Comparison of ENCODE assay signal across 8 cellular contexts in the genomic region with DNA sequence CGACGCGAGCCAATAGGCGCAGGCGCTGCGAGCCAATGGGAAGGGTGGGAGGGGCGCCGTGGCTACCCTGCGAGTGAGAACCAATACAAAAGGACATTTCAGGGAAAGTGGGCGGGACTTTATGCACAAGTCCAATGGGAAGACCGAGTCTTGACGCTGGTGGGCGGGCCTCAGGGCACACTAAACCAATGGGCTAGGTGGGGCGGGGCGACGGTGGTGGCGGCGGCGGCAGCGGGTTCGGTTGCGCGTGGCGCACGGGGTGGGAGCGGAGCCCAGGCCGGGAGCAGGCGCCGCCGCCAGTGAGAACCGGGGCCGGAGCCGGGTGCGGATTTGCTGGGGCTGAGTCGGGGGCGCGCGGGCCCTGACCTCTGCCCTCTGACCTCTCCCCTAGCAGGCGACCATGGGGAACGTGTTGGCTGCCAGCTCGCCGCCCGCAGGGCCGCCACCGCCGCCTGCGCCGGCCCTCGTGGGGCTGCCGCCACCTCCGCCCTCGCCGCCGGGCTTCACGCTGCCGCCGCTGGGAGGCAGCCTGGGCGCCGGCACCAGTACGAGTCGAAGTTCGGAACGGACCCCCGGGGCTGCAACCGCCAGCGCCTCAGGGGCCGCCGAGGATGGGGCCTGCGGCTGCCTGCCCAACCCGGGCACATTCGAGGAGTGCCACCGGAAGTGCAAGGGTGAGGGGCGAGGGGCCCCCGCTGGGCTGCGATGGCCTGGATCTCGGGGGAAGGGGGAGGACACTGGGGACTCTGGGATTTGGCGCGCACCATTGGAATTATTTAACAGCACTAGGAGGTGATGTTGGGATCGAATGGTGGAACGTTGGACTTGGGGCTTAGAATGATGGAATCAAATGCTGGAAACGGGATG. TPM values are rescaled to one million over a fixed set of nuclear protein-coding genes. Genes with fewer than 3 reads are reported as not detected.
DNase-seq lines count a peak whose midpoint lies in the region; ATAC-seq, FAIRE-seq and TF ChIP-seq lines count a peak whose summit lies in the region.

TSS of gene TOMM40 (plus strand) at position 239 of the 867 bp plus-strand sequence. CDS start at position 401, 162 bp downstream.

- peaks cover 35% of the 10 kb centered on the region for H3F3A ChIP-seq in PC-9 (ENCODE audit: insufficient read depth, low read depth)

- H4K20me1 ChIP-seq in PC-9 (ENCODE audit: insufficient read depth) = peaks cover 16% of the 10 kb centered on the region

- no peaks in the 10 kb centered on the region for H3K9me2 ChIP-seq in PC-9 (ENCODE audit: insufficient read depth)

- peak within 1 kb of the TSS; percentile 93 for H3K4me3 ChIP-seq in A549
- H3K4me3 ChIP-seq in PC-9 = peak within 1 kb of the TSS; percentile 93
- peak within 1 kb of the TSS; percentile 1 to 90 (median 54) for H3K4me3 ChIP-seq in adrenal gland
- peak within 1 kb of the TSS; percentile 78 to 86 for H3K4me3 ChIP-seq in small intestine (ENCODE audit: low read depth in 1 of 2, low read length in 2 of 2)

- peak within 1 kb of the TSS; percentile 97 for H3K4me2 ChIP-seq in A549
- peak within 1 kb of the TSS; percentile 100 for H3K4me2 ChIP-seq in PC-9

- WGBS in A549 (ENCODE audit: missing lambda C conversion rate) = under 1% methylated on average over 63 of the region's 81 CpGs
- 0 to 1% (median 1%) methylated on average over 9 to 81 of the region's 81 CpGs for WGBS in adrenal gland, 4 donors
- 0 to 1% (median 0%) methylated on average over 50 to 81 of the region's 81 CpGs for WGBS in small intestine, 3 donors

- peaks cover 42% of the 10 kb centered on the region for H3K79me2 ChIP-seq in PC-9 (ENCODE audit: low read depth)

- peak within 1 kb of the TSS; percentile 84 for H2AFZ ChIP-seq in PC-9

- H3K27me3 ChIP-seq in PC-9 (ENCODE audit: insufficient read depth, low read depth) (no peaks in the 10 kb centered on the region), adrenal gland (no peaks in the 10 kb centered on the region), small intestine (ENCODE audit: control insufficient read depth in 2 of 2, insufficient read depth in 2 of 2, low read length in 2 of 2) (no peaks in the 10 kb centered on the region)

- DNase-seq in A549 (ENCODE audit: low read depth in 1 of 2, low spot score in 1 of 2) (peak; percentile 99 to 100), PC-9 (no peak), adrenal gland (peak in 5 of 7 donors; percentile 35 to 100 (median 100)), iPS DF 4.7 (ENCODE audit: extremely low read depth, low spot score) (peak; percentile 98), small intestine (peak; percentile 100), GM19238 (ENCODE audit: insufficient read length, low spot score) (no peak)

- H3K4me1 ChIP-seq in A549 (peaks cover 23% of the 10 kb centered on the region), PC-9 (replicated peaks; ENCODE audit: insufficient read depth) (peaks cover 22% of the 10 kb centered on the region), adrenal gland (replicated peaks in 1 of 2) (peaks cover 25 to 32% of the 10 kb centered on the region in 2 donors), small intestine (ENCODE audit: control insufficient read depth in 2 of 2, insufficient read depth in 1 of 2, low read depth in 1 of 2, low read length in 1 of 2) (peaks cover 2 to 3% of the 10 kb centered on the region in 2 donors)

- TF ChIP-seq RAD21 in A549 (conservative IDR thresholded peaks at IDR 0.05 in 1 of 2, IDR thresholded peaks at IDR 0.05 in 1 of 2) = no peak

- peaks cover 29% of the 10 kb centered on the region for H3K36me3 ChIP-seq in PC-9 (ENCODE audit: low read depth)
- H3K36me3 ChIP-seq in adrenal gland (replicated peaks in 1 of 2) = peaks cover 0 to 51% of the 10 kb centered on the region in 2 donors
- peaks cover 4 to 7% of the 10 kb centered on the region in 2 donors for H3K36me3 ChIP-seq in small intestine (ENCODE audit: control insufficient read depth in 2 of 2, insufficient read depth in 2 of 2, low read length in 2 of 2)

- H3K27ac ChIP-seq in A549 (peak within 1 kb of the TSS; percentile 93 to 96), PC-9 (peak within 1 kb of the TSS; percentile 75), adrenal gland (peak within 1 kb of the TSS; percentile 66 to 99 (median 89)), small intestine (ENCODE audit: low read depth in 1 of 2, low read length in 1 of 2) (peak within 1 kb of the TSS; percentile 89 to 93)

- ATAC-seq in A549 (peak in 1 of 2 experiments; percentile 84; a peak in 3 of 6 replicates), GM18502 (IDR thresholded peaks at IDR 0.05; ENCODE audit: poor library complexity, unreplicated experiment) (peak; percentile 73), HG03442 (IDR thresholded peaks at IDR 0.05; ENCODE audit: unreplicated experiment) (peak; percentile 57)

- CTCF ChIA-PET in A549 (lab: Yijun Ruan, JAX) (interaction anchor here (1.2 to 1.9 kb wide), 6 partner anchors 12 to 202 kb away, joined by 3 to 23 read pairs (median 4); no protein-coding TSS in a partner anchor), PC-9 (lab: Charles Lee) (interaction anchor here (0.7 kb wide), 1 partner anchor 255 kb away, joined by 3 read pairs; no protein-coding TSS in a partner anchor)

- TF ChIP-seq CTCF in A549 (IDR thresholded peaks at IDR 0.05) (no peak), PC-9 (conservative IDR thresholded peaks at IDR 0.05) (no peak), adrenal gland (IDR thresholded peaks at IDR 0.05) (peak in 2 of 6 experiments; percentile 22 to 33)

- FAIRE-seq in A549 (lab: Jason Lieb, UNC) = no peak
- FAIRE-seq in small intestine (lab: Jason Lieb, UNC) = no peak

- no TSS peak for BruUV-seq in PC-9 (replicated peaks; lab: Mats Ljungman, UMichigan)

- POLR2A ChIA-PET in A549 (lab: Yijun Ruan, JAX) = interaction anchor here (0.6 to 1.7 kb wide), 13 partner anchors 8 to 1223 kb away, joined by 3 to 8 read pairs (median 5); partner anchors contain the start of genes APOC1, APOE, CLASRP and CLPTM1
- POLR2A ChIA-PET in PC-9 (lab: Charles Lee; ENCODE audit: unreplicated experiment) = interaction anchor here (0.5 to 1.3 kb wide), 3 partner anchors 46 to 779 kb away, joined by 3 to 11 read pairs (median 3); partner anchors contain the start of gene NECTIN2

- H3K9me3 ChIP-seq in A549 = no peaks in the 10 kb centered on the region
- H3K9me3 ChIP-seq in PC-9 (ENCODE audit: insufficient read depth, low read depth) = no peaks in the 10 kb centered on the region
- no peaks in the 10 kb centered on the region for H3K9me3 ChIP-seq in adrenal gland (replicated peaks in 1 of 3)
- no peaks in the 10 kb centered on the region for H3K9me3 ChIP-seq in small intestine (ENCODE audit: control insufficient read depth, low read depth)

- no peak for TF ChIP-seq EP300 in A549 (IDR thresholded peaks at IDR 0.05)

- TF ChIP-seq POLR2A in A549 (IDR thresholded peaks at IDR 0.05; ENCODE audit: low read length) (peak; percentile 65), adrenal gland (IDR thresholded peaks at IDR 0.05) (peak; percentile 60 to 86)

- intact Hi-C loops in PC-9 (cut with micrococcal nuclease; ENCODE audit: unreplicated experiment) (loop anchor here (1.0 to 2.0 kb wide), 3 partner anchors 15 to 112 kb away; partner anchors contain the start of gene BCAM), adrenal gland (cut with DNase I) (no loop called here)

TF ChIP-seq in A549, 52 proteins besides CTCF, POLR2A, EP300 and RAD21 (continues in another document):
- TF ChIP-seq ZC3H11A (IDR thresholded peaks at IDR 0.05) (no peak), ZSCAN20 (CRISPR knock-in tag; IDR thresholded peaks at IDR 0.05) (no peak), PHF8 (IDR thresholded peaks at IDR 0.05; ENCODE audit: borderline replicate concordance, low read depth) (peak; percentile 78; the same call in 1 of the 2 replicates), PBX3 (IDR thresholded peaks at IDR 0.05) (peak; percentile 87), NPAS2 (CRISPR knock-in tag; IDR thresholded peaks at IDR 0.05; ENCODE audit: borderline replicate concordance) (no peak), JUN (IDR thresholded peaks at IDR 0.05) (peak; percentile 45 to 71; a peak in 4 of 5 replicates), GATA3 (IDR thresholded peaks at IDR 0.05; ENCODE audit: borderline replicate concordance) (0 out of 2 replicates have a peak, but pooled peaks have one; percentile 39)
- TF ChIP-seq, protein P1, sequence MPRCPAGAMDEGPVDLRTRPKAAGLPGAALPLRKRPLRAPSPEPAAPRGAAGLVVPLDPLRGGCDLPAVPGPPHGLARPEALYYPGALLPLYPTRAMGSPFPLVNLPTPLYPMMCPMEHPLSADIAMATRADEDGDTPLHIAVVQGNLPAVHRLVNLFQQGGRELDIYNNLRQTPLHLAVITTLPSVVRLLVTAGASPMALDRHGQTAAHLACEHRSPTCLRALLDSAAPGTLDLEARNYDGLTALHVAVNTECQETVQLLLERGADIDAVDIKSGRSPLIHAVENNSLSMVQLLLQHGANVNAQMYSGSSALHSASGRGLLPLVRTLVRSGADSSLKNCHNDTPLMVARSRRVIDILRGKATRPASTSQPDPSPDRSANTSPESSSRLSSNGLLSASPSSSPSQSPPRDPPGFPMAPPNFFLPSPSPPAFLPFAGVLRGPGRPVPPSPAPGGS (IDR thresholded peaks at IDR 0.05) = peak; percentile 71; the same call in 1 of the 3 replicates

RNA-seq across cellular contexts. Expression of gene TOMM40, which starts in this region (rescaled TPM):
- polyA plus RNA-seq in A549 (2011; rRNA removed) = 83.6 and 92.7 TPM in 2 replicates
- 324 and 402 TPM in 2 replicates for polyA plus RNA-seq in A549 (2012; cell fraction: cytosol; rRNA removed)
- polyA plus RNA-seq in A549 (2012; cell fraction: nucleus; rRNA removed) = 294 and 420 TPM in 2 replicates
- 172 to 201 TPM (median 180 TPM) in 3 replicates for polyA plus RNA-seq in A549 (2017; fragmentation: RNase III; extraction: RNeasy Plus Mini Kit Qiagen cat#74134 plus additional on column Dnase treatment)
- polyA minus RNA-seq in A549 (2011; rRNA and poly(A)+ RNA removed) = 120 and 129 TPM in 2 replicates
- total RNA-seq in PC-9 (2021) = 83.6 and 86.0 TPM in 2 replicates
- total RNA-seq in adrenal gland = 100 to 1,000 TPM in 3 of 8 donors, 10 to 100 TPM in 5; 53.1 to 248 (median 68.5) TPM
- 100 to 1,000 TPM in 1 of 3 donors, 10 to 100 TPM in 2; 63.2 to 112 (median 70.5) TPM for polyA plus RNA-seq in adrenal gland
- polyA plus RNA-seq in small intestine = 10 to 100 TPM; 24.6 to 82.7 (median 25.7) TPM

Comparison
In these comparisons a context has a peak if more than half of its experiments do, and no peak if none do; other contexts are left out.
1. DNase-seq: peak in A549 (2 of 2), adrenal gland (5 of 7), iPS DF 4.7 (single experiment) and small intestine (single experiment); none in PC-9 (0 of 2) and GM19238 (single experiment).
2. Peak in every context shown above with its lines, with median percentiles within 50 percentile points of each other: H3K27ac ChIP-seq and H3K4me3 ChIP-seq.